Comparison of ENCODE assay signal across 12 cellular contexts in the genomic region with DNA sequence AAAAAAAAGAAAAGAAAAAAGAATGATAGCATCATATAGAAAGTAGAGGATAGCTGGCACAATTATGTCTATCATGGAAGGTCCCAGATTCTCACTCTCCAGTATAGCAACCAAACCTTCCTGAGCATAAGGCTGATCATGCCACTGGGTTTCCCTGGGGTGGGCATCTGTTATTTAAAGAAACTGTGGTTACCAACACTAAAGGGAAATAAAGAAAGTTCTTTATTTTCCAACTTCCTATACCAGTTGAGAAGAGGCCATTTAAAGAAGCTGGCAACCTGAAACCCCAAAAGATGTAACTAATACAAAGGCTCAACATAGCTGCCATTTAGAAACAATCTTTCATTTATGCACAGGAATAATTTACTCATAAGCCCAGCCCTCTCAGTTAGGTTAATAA. TPM values are rescaled to one million over a fixed set of nuclear protein-coding genes. Genes with fewer than 3 reads are reported as not detected.
A peak's percentile ranks its signal among the peaks of the same experiment; 100 is the strongest.
DNase-seq lines count a peak whose midpoint lies in the region; ATAC-seq and TF ChIP-seq lines count a peak whose summit lies in the region.
"Had no signal": no experiment of that assay in that cellular context is flagged by ENCODE, and none has a peak within 500 bp of the region (broad histone marks: within the 10 kb centered on the region; RNA-seq: fewer than 3 reads in every experiment).

No MANE protein-coding gene starts in this region.

- peak overlapping the region; percentile 63; the same call in 1 of the 2 replicates for H3K18ac ChIP-seq in IMR-90 (ENCODE audit: low read depth, low read length)

- peak overlapping the region; percentile 94 for H2BK5ac ChIP-seq in IMR-90 (ENCODE audit: low read depth, low read length, poor library complexity, severe bottlenecking)

- H2AFZ ChIP-seq in IMR-90 (replicated peaks; ENCODE audit: low read length, poor library complexity), result no peak overlapping the region

- H3K9me3 ChIP-seq in BLaER1 treated with 17β-estradiol and CSF1 and Interleukin-3, amounts not matched to agents 10 nM and 100 nM (replicated peaks in 1 of 11), result no peaks in the 10 kb centered on the region
- H3K9me3 ChIP-seq in IMR-90 (ENCODE audit: control insufficient read depth, insufficient read depth, low read length) (no peaks in the 10 kb centered on the region), adipocyte (ENCODE audit: control insufficient read depth, low read length) (no peaks in the 10 kb centered on the region), transverse colon (no peaks in the 10 kb centered on the region)
- H3K9me3 ChIP-seq: MG63, stomach had no signal

- TF ChIP-seq CTCF in IMR-90 (conservative IDR thresholded peaks at IDR 0.05; ENCODE audit: low read depth, low read length) (no peak), mesothelial cell of epicardium (IDR thresholded peaks at IDR 0.05; ENCODE audit: unreplicated experiment) (no peak), transverse colon (IDR thresholded peaks at IDR 0.05) (no peak)

- no peaks in the 10 kb centered on the region for H3K9me3 Mint-ChIP-seq in mesothelial cell of epicardium

- CTCF ChIA-PET in IMR-90 (lab: Yijun Ruan, JAX), result interaction anchor here (0.6 kb wide), 1 partner anchor 1239 kb away, joined by 5 read pairs; no protein-coding TSS in a partner anchor

- peaks cover 38 to 69% (median 60%) of the 10 kb centered on the region in 10 experiments for H3K4me1 ChIP-seq in BLaER1 treated with 17β-estradiol and CSF1 and Interleukin-3, amounts not matched to agents 10 nM and 100 nM
- H3K4me1 ChIP-seq in IMR-90 (ENCODE audit: control insufficient read depth, insufficient read depth, low read length), result peaks cover 10% of the 10 kb centered on the region
- peaks cover 41% of the 10 kb centered on the region for H3K4me1 ChIP-seq in adipocyte (ENCODE audit: control insufficient read depth, insufficient read depth, low read length)
- peaks cover 0 to 11% (median 2%) of the 10 kb centered on the region in 4 donors for H3K4me1 ChIP-seq in transverse colon

- H3K9ac ChIP-seq in BLaER1 treated with 17β-estradiol and CSF1 and Interleukin-3, amounts not matched to agents 10 nM and 100 nM, result peak overlapping the region; percentile 84 to 97 (median 92)
- H3K9ac ChIP-seq in IMR-90 (ENCODE audit: low read depth, low read length), result peak overlapping the region; percentile 17; the same call in 1 of the 2 replicates
- peak overlapping the region; percentile 97 for H3K9ac ChIP-seq in adipocyte (ENCODE audit: low read length)

- H3K23ac ChIP-seq in IMR-90 (ENCODE audit: low read depth, low read length), result peak overlapping the region; percentile 39

- H2AK9ac ChIP-seq in IMR-90 (replicated peaks; ENCODE audit: low read depth, low read length, poor library complexity), result no peak overlapping the region

- peak overlapping the region; percentile 69; the same call in 1 of the 2 replicates for H3K4ac ChIP-seq in IMR-90 (ENCODE audit: low read depth, low read length)

- TF ChIP-seq POLR2A in IMR-90 (IDR thresholded peaks at IDR 0.05; ENCODE audit: low read depth, low read length) (no peak), transverse colon (IDR thresholded peaks at IDR 0.05) (no peak)

- no peak for TF ChIP-seq EP300 in transverse colon (IDR thresholded peaks at IDR 0.05; ENCODE audit: low read depth)

- peaks cover 0 to 54% (median 32%) of the 10 kb centered on the region in 11 experiments; a peak in 12 of 22 replicates for H4K20me1 ChIP-seq in BLaER1 treated with 17β-estradiol and CSF1 and Interleukin-3, amounts not matched to agents 10 nM and 100 nM
- peaks cover 50% of the 10 kb centered on the region for H4K20me1 ChIP-seq in IMR-90 (ENCODE audit: insufficient read depth, low read length)

- H4K91ac ChIP-seq in IMR-90 (ENCODE audit: insufficient read depth, low read depth, low read length), result peak overlapping the region; percentile 9; the same call in 1 of the 2 replicates

- H3K36me3 Mint-ChIP-seq in mesothelial cell of epicardium, result peaks cover 19% of the 10 kb centered on the region

- no peak overlapping the region for H2BK20ac ChIP-seq in IMR-90 (ENCODE audit: low read depth, low read length)

- no peak for ATAC-seq in IMR-90 (ENCODE audit: low read depth)

- BruUV-seq in IMR-90 (replicated peaks; lab: Mats Ljungman, UMichigan), result no TSS peak

- DNase-seq in IMR-90 (no peak), adipocyte (ENCODE audit: low read depth) (no peak), mesothelial cell of epicardium (ENCODE audit: low spot score in 2 of 2, unreplicated experiment in 2 of 2) (no peak), transverse colon (no peak), NCI-H82 (lab: John Stamatoyannopoulos, UW) (no peak), NCI-H510A (lab: John Stamatoyannopoulos, UW) (no peak)
- no peak for DNase-seq in activated CD8-positive, alpha-beta memory T cell treated with anti-CD3 and anti-CD28 coated beads, Interleukin-2, amount 50 U/mL, for 4 hours
- DNase-seq: left ventricle myocardium superior, posterior cingulate gyrus, stomach had no signal

- peak overlapping the region; percentile 96 for H3K27ac Mint-ChIP-seq in mesothelial cell of epicardium

- POLR2A ChIA-PET in IMR-90 (lab: Charles Lee; ENCODE audit: unreplicated experiment), result interaction anchor here (1.0 kb wide), 1 partner anchor 10 kb away, joined by 5 read pairs; no protein-coding TSS in a partner anchor

- peak overlapping the region; percentile 76 to 87 (median 80); a peak in 19 of 20 replicates for H3K4me3 ChIP-seq in BLaER1 treated with 17β-estradiol and CSF1 and Interleukin-3, amounts not matched to agents 10 nM and 100 nM
- H3K4me3 ChIP-seq in IMR-90 (ENCODE audit: insufficient read depth, low read depth, low read length) (no peak overlapping the region), adipocyte (ENCODE audit: low read length) (peak overlapping the region; percentile 99), transverse colon (no peak overlapping the region)
- H3K4me3 ChIP-seq: stomach had no signal

- H3K27me3 Mint-ChIP-seq in mesothelial cell of epicardium (ENCODE audit: low read depth), result no peaks in the 10 kb centered on the region

- in situ Hi-C loops in IMR-90 (cut with MboI; ENCODE audit: low sequenced_read_pairs), result loop anchor here (5.0 kb wide), 1 partner anchor 104 kb away; no protein-coding TSS in a partner anchor
- in situ Hi-C loops in transverse colon (cut with MboI; ENCODE audit: low pct_ligation_motif_present in 1 of 4, low pct_unique_long_range_greater_than_20kb in 1 of 4, low sequenced_read_pairs in 3 of 4), result no loop called here

- H4K8ac ChIP-seq in IMR-90 (ENCODE audit: low read depth in 2 of 2, low read length in 2 of 2), result peak overlapping the region in 1 of 2 experiments; percentile 97; a peak in 1 of 4 replicates

- peak overlapping the region; percentile 76 to 93 (median 84) for H3K4me2 ChIP-seq in BLaER1 treated with 17β-estradiol and CSF1 and Interleukin-3, amounts not matched to agents 10 nM and 100 nM
- H3K4me2 ChIP-seq in IMR-90 (ENCODE audit: low read depth, low read length), result peak overlapping the region; percentile 56

- peaks cover 11 to 65% of the 10 kb centered on the region in 2 experiments for H3K79me1 ChIP-seq in IMR-90 (ENCODE audit: low read depth in 1 of 2, low read length in 2 of 2)

- H2BK120ac ChIP-seq in IMR-90 (ENCODE audit: low read depth, low read length), result no peak overlapping the region

- peak overlapping the region; percentile 56; the same call in 1 of the 2 replicates for H3K14ac ChIP-seq in IMR-90 (replicated peaks; ENCODE audit: low read depth, low read length)

- H3K27me3 ChIP-seq in BLaER1 treated with 17β-estradiol and CSF1 and Interleukin-3, amounts not matched to agents 10 nM and 100 nM, result no peaks in the 10 kb centered on the region
- H3K27me3 ChIP-seq in IMR-90 (ENCODE audit: control insufficient read depth, insufficient read depth, low read length) (no peaks in the 10 kb centered on the region), adipocyte (replicated peaks; ENCODE audit: control insufficient read depth, insufficient read depth, low read length) (no peaks in the 10 kb centered on the region), transverse colon (peaks cover 28% of the 10 kb centered on the region)
- H3K27me3 ChIP-seq: MG63 had no signal

- peak overlapping the region; percentile 71; the same call in 1 of the 2 replicates for H4K5ac ChIP-seq in IMR-90 (ENCODE audit: low read depth, low read length)

- H3K9me1 ChIP-seq in IMR-90 (ENCODE audit: insufficient read depth, low read length), result peaks cover 7% of the 10 kb centered on the region

- no peak overlapping the region for H3K56ac ChIP-seq in IMR-90 (ENCODE audit: extremely low read depth, insufficient read depth, low read length)

- TF ChIP-seq RAD21 in IMR-90 (IDR thresholded peaks at IDR 0.05; ENCODE audit: low read length), result no peak

- peak overlapping the region; percentile 27 for H3K4me3 Mint-ChIP-seq in mesothelial cell of epicardium

- no peak overlapping the region; the same call in 2 of the 3 replicates for H2BK15ac ChIP-seq in IMR-90 (ENCODE audit: low read depth, low read length)

- peak overlapping the region; percentile 49; the same call in 1 of the 2 replicates for H2AK5ac ChIP-seq in IMR-90 (ENCODE audit: low read depth, low read length)

- H3K36me3 ChIP-seq in BLaER1 treated with 17β-estradiol and CSF1 and Interleukin-3, amounts not matched to agents 10 nM and 100 nM, result peaks cover 9 to 51% (median 46%) of the 10 kb centered on the region in 11 experiments; a peak in 21 of 22 replicates
- H3K36me3 ChIP-seq in IMR-90 (ENCODE audit: control insufficient read depth, insufficient read depth, low read length), result peaks cover 6% of the 10 kb centered on the region
- H3K36me3 ChIP-seq in adipocyte (ENCODE audit: control insufficient read depth, insufficient read depth, low read length, severe bottlenecking), result peaks cover 2% of the 10 kb centered on the region
- H3K36me3 ChIP-seq in transverse colon, result no peaks in the 10 kb centered on the region
- H3K36me3 ChIP-seq: stomach had no signal

- dilution Hi-C loops in IMR-90 (cut with HindIII; ENCODE audit: low sequenced_read_pairs, unreplicated experiment), result no loop called here

- H3K27ac ChIP-seq in BLaER1 treated with 17β-estradiol and CSF1 and Interleukin-3, amounts not matched to agents 10 nM and 100 nM, result peak overlapping the region; percentile 63 to 96 (median 91)
- H3K27ac ChIP-seq in IMR-90 (ENCODE audit: insufficient read depth, low read length) (peak overlapping the region; percentile 46; the same call in 1 of the 2 replicates), transverse colon (no peak overlapping the region)
- H3K27ac ChIP-seq: stomach had no signal

- intact Hi-C loops in IMR-90 (cut with micrococcal nuclease) (loop anchor here (5.0 to 10.0 kb wide), 3 partner anchors 34 to 1741 kb away; no protein-coding TSS in a partner anchor), transverse colon (cut with DNase I; ENCODE audit: low total_unique reads) (no loop called here)

- H3K4me1 Mint-ChIP-seq in mesothelial cell of epicardium, result peaks cover 64% of the 10 kb centered on the region

TF ChIP-seq in IMR-90, 13 proteins besides CTCF, POLR2A, EP300 and RAD21 (continues in another document):
- TF ChIP-seq MXI1 (IDR thresholded peaks at IDR 0.05; ENCODE audit: borderline replicate concordance, low read depth, low read length), result no peak

RNA-seq across cellular contexts. Expression of gene BCAT1, which starts 3.1 kb away (rescaled TPM):
- total RNA-seq in IMR-90 (2012; rRNA removed) (580 and 683 TPM in 2 replicates), mesothelial cell of epicardium (108 to 125 TPM (median 121 TPM) in 3 replicates), transverse colon (10 to 100 TPM in 1 of 4 donors, 1 to 10 TPM in 2, under 1 TPM in 1; 0.80 to 14.0 (median 3.9) TPM)
- polyA plus RNA-seq in IMR-90 (2012; rRNA removed), result 21.3 and 30.4 TPM in 2 replicates
- polyA plus RNA-seq in IMR-90 (2012; cell fraction: cytosol; rRNA removed), result 7.2 and 7.6 TPM in 2 replicates
- 5.3 and 20.5 TPM in 2 replicates for polyA plus RNA-seq in IMR-90 (2012; cell fraction: nucleus; rRNA removed; ENCODE audit: low replicate concordance)

Comparison
In these comparisons a context has a peak if more than half of its experiments do, and no peak if none do; other contexts are left out.
1. H3K27ac ChIP-seq: peak in BLaER1 treated with 17β-estradiol and CSF1 and Interleukin-3, amounts not matched to agents 10 nM and 100 nM (11 of 11) and IMR-90 (single experiment); none in transverse colon (0 of 4).
2. H3K4me3 ChIP-seq: peak in BLaER1 treated with 17β-estradiol and CSF1 and Interleukin-3, amounts not matched to agents 10 nM and 100 nM (10 of 10) and adipocyte (single experiment); none in IMR-90 (single experiment) and transverse colon (0 of 4).
3. H3K9ac ChIP-seq: peak in every context shown above with its lines; median percentile 97 in adipocyte; 92 in BLaER1 treated with 17β-estradiol and CSF1 and Interleukin-3, amounts not matched to agents 10 nM and 100 nM; 17 in IMR-90.